Comparison of ENCODE assay signal across 10 cellular contexts in genomic region chr1:61588736-61589381, GRCh38.
DNase-seq lines count a peak whose midpoint lies in the region; ATAC-seq and TF ChIP-seq lines count a peak whose summit lies in the region.
"Had no signal": no experiment of that assay in that cellular context is flagged by ENCODE, and none has a peak within 500 bp of the region (broad histone marks: within the 10 kb centered on the region; RNA-seq: fewer than 3 reads in every experiment).

No MANE protein-coding gene starts in this region.

- ATAC-seq in HG02884 (IDR thresholded peaks at IDR 0.05; ENCODE audit: unreplicated experiment), result peak; percentile 96

- no peak overlapping the region for H3K4me3 ChIP-seq in astrocyte of the spinal cord (ENCODE audit: low read depth, low read length)
- H3K4me3 ChIP-seq: BLaER1 treated with 17β-estradiol and CSF1 and Interleukin-3, amounts not matched to agents 10 nM and 100 nM; skin epidermis had no signal

- in situ Hi-C loops in astrocyte of the spinal cord (cut with HindIII; ENCODE audit: low sequenced_read_pairs), result no loop called here

- DNase-seq in NCI-H2081 (lab: John Stamatoyannopoulos, UW), result peak; percentile 58 to 61
- DNase-seq in NCI-H2081 treated with DMSO at 0.1 percent for 48 hours (lab: John Stamatoyannopoulos, UW), result no peak
- DNase-seq in NCI-H146 treated with DMSO at 0.1 percent for 48 hours (lab: John Stamatoyannopoulos, UW; ENCODE audit: unreplicated experiment), result peak; percentile 15
- DNase-seq in T-helper 2 cell, result peak in 3 of 5 experiments; percentile 7 to 59 (median 39)
- peak; percentile 64 for DNase-seq in astrocyte of the spinal cord (ENCODE audit: low read depth, low spot score)
- peak; percentile 53 for DNase-seq in iris pigment epithelial cell (ENCODE audit: low read depth)
- peak in 2 of 3 donors; percentile 15 to 25 for DNase-seq in stimulated activated CD4-positive, alpha-beta T cell treated with anti-CD3 and anti-CD28 coated beads, TNF-alpha, amount 100 ng/mL, for 1 hour (ENCODE audit: low read depth in 3 of 3, low spot score in 1 of 3)

- peak; percentile 90 for TF ChIP-seq CTCF in astrocyte of the spinal cord (IDR thresholded peaks at IDR 0.05; ENCODE audit: low read depth, low read length)
